7 cellular contexts compared by ENCODE assay signal in the genomic region with DNA sequence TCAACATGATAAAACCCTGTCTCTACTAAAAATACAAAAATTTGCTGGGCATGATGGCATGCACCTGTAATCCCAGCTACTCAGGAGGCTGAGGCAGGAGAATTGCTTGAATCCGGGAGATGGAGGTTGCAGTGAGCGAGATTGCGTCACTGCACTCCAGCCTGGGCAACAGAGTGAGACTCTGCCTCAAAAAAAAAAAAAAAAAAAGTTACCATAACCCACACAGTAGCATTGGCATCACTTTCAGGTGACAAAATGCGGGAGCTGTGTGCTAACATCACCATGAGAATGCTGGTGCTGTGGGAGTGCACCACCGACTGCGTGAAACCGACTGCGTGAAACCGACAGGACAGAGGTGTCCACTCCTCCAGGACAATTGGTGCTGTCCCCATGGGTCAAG. TPM values are rescaled to one million over a fixed set of nuclear protein-coding genes. Genes with fewer than 3 reads are reported as not detected.
DNase-seq lines count a peak whose midpoint lies in the region; ATAC-seq, FAIRE-seq and TF ChIP-seq lines count a peak whose summit lies in the region.
"Not testable (repeated sequence)": the region's sequence is repeated elsewhere in the genome, so short reads cannot be mapped to it uniquely, and the experiment has no call there.
"Had no signal": no experiment of that assay in that cellular context is flagged by ENCODE, and none has a peak within 500 bp of the region (broad histone marks: within the 10 kb centered on the region; RNA-seq: fewer than 3 reads in every experiment).

No MANE protein-coding gene starts in this region.

- not testable (repeated sequence) for H3K4me2 ChIP-seq in IMR-90 (ENCODE audit: low read depth, low read length); H1 (ENCODE audit: insufficient read depth in 1 of 2, low read depth in 2 of 2, low read length in 2 of 2); neuronal stem cell (ENCODE audit: insufficient read depth, low read length, poor library complexity, severe bottlenecking); trophoblast cell (ENCODE audit: low read length)

- not testable (repeated sequence) for H3K56ac ChIP-seq in IMR-90 (ENCODE audit: extremely low read depth, insufficient read depth, low read length); H1 (replicated peaks; ENCODE audit: insufficient read length, low read depth, low read length)

- TF ChIP-seq RAD21 in IMR-90 (IDR thresholded peaks at IDR 0.05; ENCODE audit: low read length); H1 (IDR thresholded peaks at IDR 0.05 in 1 of 2, conservative IDR thresholded peaks at IDR 0.05 in 1 of 2; ENCODE audit: low read depth in 2 of 2, low read length in 2 of 2): not testable (repeated sequence)

- not testable (repeated sequence) for H3K23ac ChIP-seq in IMR-90 (ENCODE audit: low read depth, low read length); neuronal stem cell (ENCODE audit: low read depth, low read length, poor library complexity); trophoblast cell (ENCODE audit: low read length)
- H3K23ac ChIP-seq in H1 (ENCODE audit: insufficient read length): peak overlapping the region; percentile 85

- not testable (repeated sequence) for H3K79me1 ChIP-seq in IMR-90 (ENCODE audit: low read depth in 1 of 2, low read length in 2 of 2); H1 (ENCODE audit: low read depth, low read length); neuronal stem cell (ENCODE audit: low read depth, low read length); trophoblast cell (ENCODE audit: low read length)

- H3K27me3 ChIP-seq in IMR-90 (ENCODE audit: control insufficient read depth, insufficient read depth, low read length); H1 (replicated peaks in 1 of 4; ENCODE audit: control insufficient read depth in 3 of 4, extremely low read depth in 1 of 4, insufficient read depth in 3 of 4, low read length in 3 of 4); neuronal stem cell (ENCODE audit: control insufficient read depth in 3 of 3, insufficient read depth in 3 of 3, low read depth in 1 of 3, low read length in 3 of 3); trophoblast cell (ENCODE audit: insufficient read depth, low read length): not testable (repeated sequence)

- not testable (repeated sequence) for ATAC-seq in IMR-90 (ENCODE audit: low read depth)
- ATAC-seq in sciatic nerve: peak; percentile 13

- not testable (repeated sequence) for BruUV-seq in IMR-90 (replicated peaks; lab: Mats Ljungman, UMichigan)

- not testable (repeated sequence) for TF ChIP-seq CTCF in HEK293 (tag by site-specific recombination; IDR thresholded peaks at IDR 0.05); IMR-90 (conservative IDR thresholded peaks at IDR 0.05; ENCODE audit: low read depth, low read length); H1 (IDR thresholded peaks at IDR 0.05; ENCODE audit: control extremely low read depth in 1 of 3, insufficient read depth in 1 of 3, low read depth in 1 of 3, low read length in 3 of 3)

- H2AK5ac ChIP-seq in IMR-90 (ENCODE audit: low read depth, low read length); H1 (ENCODE audit: low read depth, low read length); trophoblast cell (ENCODE audit: low read length): not testable (repeated sequence)
- peak overlapping the region; percentile 46 for H2AK5ac ChIP-seq in neuronal stem cell (ENCODE audit: low read depth, low read length)

- H3K36me3 ChIP-seq in HEK293 (ENCODE audit: control insufficient read depth in 2 of 2, insufficient read depth in 1 of 2, low read length in 2 of 2); IMR-90 (ENCODE audit: control insufficient read depth, insufficient read depth, low read length); H1 (ENCODE audit: control insufficient read depth in 2 of 4, insufficient read depth in 4 of 4, low read length in 3 of 4); neuronal stem cell (replicated peaks in 1 of 2; ENCODE audit: control insufficient read depth in 2 of 2, insufficient read depth in 2 of 2, low read length in 2 of 2); trophoblast cell (ENCODE audit: control insufficient read depth in 1 of 2, insufficient read depth in 2 of 2, low read length in 2 of 2): not testable (repeated sequence)

- H4K8ac ChIP-seq in IMR-90 (ENCODE audit: low read depth in 2 of 2, low read length in 2 of 2); H1 (ENCODE audit: extremely low read depth, insufficient read depth, low read length); trophoblast cell (ENCODE audit: low read depth, low read length): not testable (repeated sequence)
- peak overlapping the region; percentile 65 for H4K8ac ChIP-seq in neuronal stem cell (ENCODE audit: low read depth, low read length)

- H3K4me3 ChIP-seq in HEK293 (ENCODE audit: low read depth, low read length); IMR-90 (ENCODE audit: insufficient read depth, low read depth, low read length); H1 (ENCODE audit: extremely low read depth in 1 of 4, insufficient read depth in 2 of 4, low read depth in 3 of 4, low read length in 4 of 4); neuronal stem cell (ENCODE audit: low read length in 2 of 2); trophoblast cell (ENCODE audit: low read depth, low read length): not testable (repeated sequence)

- H2BK15ac ChIP-seq in IMR-90 (ENCODE audit: low read depth, low read length); H1 (ENCODE audit: low read length): not testable (repeated sequence)
- H2BK15ac ChIP-seq in neuronal stem cell (ENCODE audit: low read length): peak overlapping the region; percentile 0

- TF ChIP-seq POLR2A in IMR-90 (IDR thresholded peaks at IDR 0.05; ENCODE audit: low read depth, low read length); H1 (IDR thresholded peaks at IDR 0.05; ENCODE audit: control extremely low read depth in 1 of 2, low read depth in 2 of 2, low read length in 2 of 2): not testable (repeated sequence)

- intact Hi-C loops in IMR-90 (cut with micrococcal nuclease); sciatic nerve (cut with DNase I): not testable (repeated sequence)

- 60% methylated on average over 1 of the region's 9 CpGs; no CpG with 5 or more reads in 1 of the 2 experiments for WGBS in IMR-90 (ENCODE audit: extremely low coverage in 2 of 2, insufficient read length in 1 of 2), 2 experiments
- WGBS in H1 (ENCODE audit: extremely low coverage in 1 of 2, insufficient coverage in 1 of 2, insufficient read length in 1 of 2, insufficient replicate concordance in 2 of 2, low coverage in 1 of 2, low lambda C conversion rate in 2 of 2, missing lambda C conversion rate in 1 of 2), 2 experiments: 85% methylated on average over 9 of the region's 9 CpGs; no CpG with 5 or more reads in 1 of the 2 experiments
- WGBS in neuronal stem cell (ENCODE audit: extremely low coverage in 2 of 2, insufficient read length in 2 of 2, insufficient replicate concordance in 1 of 2), 2 donors: no CpG with 5 or more reads among the region's 9 CpGs
- WGBS in trophoblast cell (ENCODE audit: extremely low coverage, insufficient coverage, insufficient read length): no CpG with 5 or more reads among the region's 9 CpGs

- POLR2A ChIA-PET in HEK293 (lab: Yijun Ruan, JAX); IMR-90 (lab: Charles Lee; ENCODE audit: unreplicated experiment); H1 (lab: Charles Lee; ENCODE audit: partially characterized antibody): not testable (repeated sequence)

- H4K5ac ChIP-seq in IMR-90 (ENCODE audit: low read depth, low read length); H1 (ENCODE audit: insufficient read length, low read depth, low read length): not testable (repeated sequence)

- H2BK120ac ChIP-seq in IMR-90 (ENCODE audit: low read depth, low read length); H1 (replicated peaks; ENCODE audit: low read depth, low read length); neuronal stem cell (ENCODE audit: low read depth, low read length); trophoblast cell (ENCODE audit: insufficient read depth, low read length, poor library complexity): not testable (repeated sequence)

- H3K9me1 ChIP-seq in IMR-90 (ENCODE audit: insufficient read depth, low read length): not testable (repeated sequence)

- peak overlapping the region; percentile 8 for H2AFZ ChIP-seq in IMR-90 (replicated peaks; ENCODE audit: low read length, poor library complexity)
- not testable (repeated sequence) for H2AFZ ChIP-seq in H1 (ENCODE audit: low read length); neuronal stem cell (ENCODE audit: low read length); trophoblast cell (ENCODE audit: insufficient read depth, low read length, poor library complexity)

- not testable (repeated sequence) for H2BK20ac ChIP-seq in IMR-90 (ENCODE audit: low read depth, low read length); H1 (ENCODE audit: low read length)

- H2BK5ac ChIP-seq in IMR-90 (ENCODE audit: low read depth, low read length, poor library complexity, severe bottlenecking); H1 (ENCODE audit: low read depth, low read length); neuronal stem cell (ENCODE audit: low read length); trophoblast cell (ENCODE audit: low read depth, low read length, poor library complexity): not testable (repeated sequence)

- not testable (repeated sequence) for H3K18ac ChIP-seq in IMR-90 (ENCODE audit: low read depth, low read length); H1 (ENCODE audit: extremely low read depth, low read length); neuronal stem cell (ENCODE audit: low read length); trophoblast cell (ENCODE audit: low read length)

- H3K4ac ChIP-seq in IMR-90 (ENCODE audit: low read depth, low read length); H1 (replicated peaks; ENCODE audit: insufficient read length, low read depth, low read length); neuronal stem cell (ENCODE audit: low read length); trophoblast cell (ENCODE audit: low read depth, low read length): not testable (repeated sequence)

- H3K27ac ChIP-seq in HEK293 (ENCODE audit: extremely low read depth, low read depth, low read length); IMR-90 (ENCODE audit: insufficient read depth, low read length); H1 (ENCODE audit: low read depth, low read length); neuronal stem cell (replicated peaks; ENCODE audit: low read length); trophoblast cell (ENCODE audit: low read depth, low read length): not testable (repeated sequence)

- H2AK9ac ChIP-seq in IMR-90 (replicated peaks; ENCODE audit: low read depth, low read length, poor library complexity): not testable (repeated sequence)

- dilution Hi-C loops in IMR-90 (cut with HindIII; ENCODE audit: low sequenced_read_pairs, unreplicated experiment): not testable (repeated sequence)

- not testable (repeated sequence) for H3K14ac ChIP-seq in IMR-90 (replicated peaks; ENCODE audit: low read depth, low read length); H1 (ENCODE audit: insufficient read length); neuronal stem cell (ENCODE audit: low read length); trophoblast cell (ENCODE audit: low read length)

- H4K20me1 ChIP-seq in IMR-90 (ENCODE audit: insufficient read depth, low read length); H1 (replicated peaks in 1 of 2; ENCODE audit: control insufficient read depth in 1 of 2, insufficient read depth in 2 of 2, low read length in 2 of 2): not testable (repeated sequence)

- not testable (repeated sequence) for FAIRE-seq in H1 (lab: Jason Lieb, UNC)

- H3K23me2 ChIP-seq in H1 (ENCODE audit: low read depth, low read length): not testable (repeated sequence)

- not testable (repeated sequence) for H3K9me3 ChIP-seq in HEK293 (ENCODE audit: control insufficient read depth, insufficient read depth, low read depth, low read length); IMR-90 (ENCODE audit: control insufficient read depth, insufficient read depth, low read length); H1 (ENCODE audit: insufficient read depth in 2 of 2, low read depth in 1 of 2, low read length in 1 of 2); neuronal stem cell (replicated peaks in 1 of 2; ENCODE audit: control insufficient read depth in 2 of 2, insufficient read depth in 1 of 2, low read depth in 1 of 2, low read length in 2 of 2); trophoblast cell (ENCODE audit: insufficient read depth, low read depth, low read length)

- in situ Hi-C loops in IMR-90 (cut with MboI; ENCODE audit: low sequenced_read_pairs): not testable (repeated sequence)

- not testable (repeated sequence) for TF ChIP-seq EP300 in H1 (IDR thresholded peaks at IDR 0.05; ENCODE audit: borderline replicate concordance in 1 of 2, low read depth in 2 of 2, low read length in 2 of 2)

- H2BK12ac ChIP-seq in H1 (ENCODE audit: low read depth, low read length): 0 out of 2 replicates have a peak overlapping the region, but pooled peaks have one; percentile 29
- H2BK12ac ChIP-seq in neuronal stem cell (ENCODE audit: low read length); trophoblast cell (ENCODE audit: low read length): not testable (repeated sequence)

- H3K79me2 ChIP-seq in H1 (ENCODE audit: control insufficient read depth in 1 of 2, insufficient read depth in 2 of 2, low read length in 2 of 2); trophoblast cell (ENCODE audit: control insufficient read depth, insufficient read depth, low read length, poor library complexity): not testable (repeated sequence)

- not testable (repeated sequence) for H3K9ac ChIP-seq in IMR-90 (ENCODE audit: low read depth, low read length); H1 (replicated peaks in 1 of 4; ENCODE audit: extremely low read depth in 1 of 4, low read depth in 3 of 4, low read length in 3 of 4); neuronal stem cell (ENCODE audit: low read depth, low read length, poor library complexity); trophoblast cell (ENCODE audit: low read length)

- DNase-seq in IMR-90; H1 (ENCODE audit: low read depth in 1 of 2, low spot score in 2 of 2); neuronal stem cell (ENCODE audit: low spot score); sciatic nerve (ENCODE audit: low spot score): not testable (repeated sequence)
- peak; percentile 43 to 68 for DNase-seq in trophoblast cell

- H4K91ac ChIP-seq in IMR-90 (ENCODE audit: insufficient read depth, low read depth, low read length); H1 (replicated peaks; ENCODE audit: insufficient read length, low read length); neuronal stem cell (ENCODE audit: low read depth, low read length, poor library complexity): not testable (repeated sequence)
- H4K91ac ChIP-seq in trophoblast cell (ENCODE audit: low read depth, low read length): peak overlapping the region; percentile 0

- H4K12ac ChIP-seq in trophoblast cell (ENCODE audit: low read depth, low read length): not testable (repeated sequence)

- CTCF ChIA-PET in HEK293 (lab: Yijun Ruan, JAX): interaction anchor here (0.8 kb wide), 1 partner anchor 98 kb away, joined by 3 read pairs; no protein-coding TSS in a partner anchor
- CTCF ChIA-PET in IMR-90 (lab: Yijun Ruan, JAX); H1 (lab: Charles Lee; ENCODE audit: partially characterized antibody): not testable (repeated sequence)

- peaks cover 22% of the 10 kb centered on the region for H3K4me1 ChIP-seq in HEK293 (ENCODE audit: control insufficient read depth, insufficient read depth, low read length)
- H3K4me1 ChIP-seq in IMR-90 (ENCODE audit: control insufficient read depth, insufficient read depth, low read length); H1 (replicated peaks in 1 of 4; ENCODE audit: control insufficient read depth in 3 of 4, insufficient read depth in 4 of 4, low read length in 3 of 4); neuronal stem cell (ENCODE audit: control insufficient read depth in 2 of 2, insufficient read depth in 1 of 2, low read depth in 1 of 2, low read length in 2 of 2); trophoblast cell (ENCODE audit: control insufficient read depth in 1 of 2, insufficient read depth in 2 of 2, low read length in 2 of 2): not testable (repeated sequence)

RNA-seq across cellular contexts. Expression of a gene that starts 40.7 kb away (rescaled TPM):
- total RNA-seq in IMR-90 (2012; rRNA removed) (0.72 and 0.83 TPM in 2 replicates), sciatic nerve (21.8 TPM)
- polyA plus RNA-seq in IMR-90 (2012; rRNA removed) (0.27 and 0.44 TPM in 2 replicates), H1 (2011; rRNA removed) (3.0 TPM in 2 replicates)
- 0.15 and 0.20 TPM in 2 replicates for polyA plus RNA-seq in IMR-90 (2012; cell fraction: cytosol; rRNA removed)
- 0.09 and 0.45 TPM in 2 replicates for polyA plus RNA-seq in IMR-90 (2012; cell fraction: nucleus; rRNA removed; ENCODE audit: low replicate concordance)
- 3.4 and 3.5 TPM in 2 replicates for total RNA-seq in H1 (2021; fragmentation: NEBNext Ultra II Directional; extraction: Animal tissue kit (Norgen Biotek cat#: 25700))
- polyA plus RNA-seq in H1 (2011; cell fraction: cytosol; rRNA removed): 2.5 TPM
- polyA plus RNA-seq in H1 (2011; cell fraction: nucleus; rRNA removed): 1.7 TPM
- 3.1 to 4.5 TPM (median 3.6 TPM) in 4 replicates for polyA plus RNA-seq in H1 (2012, experiment 1 of 2)
- 0.60 TPM for polyA plus RNA-seq in H1 (2012, experiment 2 of 2)
- polyA plus RNA-seq in H1 (2013, experiment 1 of 2): 2.9 TPM
- polyA plus RNA-seq in H1 (2013, experiment 2 of 2): 3.3 TPM
- polyA minus RNA-seq in H1 (2011; rRNA and poly(A)+ RNA removed): 4.1 and 5.0 TPM in 2 replicates
- 2.9 TPM for polyA minus RNA-seq in H1 (2011; cell fraction: cytosol; rRNA and poly(A)+ RNA removed)
- 1.8 TPM for polyA minus RNA-seq in H1 (2011; cell fraction: nucleus; rRNA and poly(A)+ RNA removed)
- 32.0 TPM for polyA plus RNA-seq in neuronal stem cell (2013, experiment 1 of 2)
- polyA plus RNA-seq in neuronal stem cell (2013, experiment 2 of 2): 32.1 TPM
- 150 and 156 TPM in 2 replicates for polyA plus RNA-seq in trophoblast cell (2013)
- total RNA-seq: B cell had no signal
